In genomic region chr6:42173101-42173500, GRCh38 we compare ENCODE assay signal across 18 cellular contexts. TPM values are rescaled to one million over a fixed set of nuclear protein-coding genes. Genes with fewer than 3 reads are reported as not detected.
A peak's percentile ranks its signal among the peaks of the same experiment; 100 is the strongest.
DNase-seq lines count a peak whose midpoint lies in the region; ATAC-seq, FAIRE-seq and TF ChIP-seq lines count a peak whose summit lies in the region.
"Had no signal": no experiment of that assay in that cellular context is flagged by ENCODE, and none has a peak within 500 bp of the region (broad histone marks: within the 10 kb centered on the region; RNA-seq: fewer than 3 reads in every experiment).

GUCA1A (plus strand) TSS chr6:42173364; CDS start chr6:42173614, 250 bp downstream.

- CTCF ChIA-PET in WTC11 (lab: Charles Lee), result interaction anchor here (2.0 to 3.7 kb wide), 2 partner anchors 13 to 69 kb away, joined by 5 to 14 read pairs; no protein-coding TSS in a partner anchor
- CTCF ChIA-PET in activated CD4-positive, alpha-beta memory T cell treated with anti-CD3 and anti-CD28 coated beads, Interleukin-2, amount 10 ng/mL, durations not matched to agents 7 days and 5 days (lab: Charles Lee), result no interaction called here

- H3K4me1 ChIP-seq in H9 (ENCODE audit: insufficient read depth, low read length) (no peaks in the 10 kb centered on the region; the same call in 1 of the 2 replicates), mesenchymal stem cell (ENCODE audit: control insufficient read depth, insufficient read depth, low read depth, low read length) (no peaks in the 10 kb centered on the region)
- H3K4me1 ChIP-seq: A549 had no signal

- H3K9me3 ChIP-seq in H9 (ENCODE audit: control insufficient read depth, low read depth, low read length) (no peaks in the 10 kb centered on the region), mesenchymal stem cell (ENCODE audit: control insufficient read depth, low read length) (no peaks in the 10 kb centered on the region)
- H3K9me3 ChIP-seq: A549 had no signal

- H3K4me3 Mint-ChIP-seq in H9, result no peak within 1 kb of the TSS
- no peak within 1 kb of the TSS for H3K4me3 Mint-ChIP-seq in WTC11
- H3K4me3 Mint-ChIP-seq in glutamatergic neuron (ENCODE audit: unreplicated experiment), result no peak within 1 kb of the TSS
- no peak within 1 kb of the TSS for H3K4me3 Mint-ChIP-seq in activated CD4-positive, alpha-beta memory T cell treated with anti-CD3 and anti-CD28 coated beads, Interleukin-2, amount 10 ng/mL, durations not matched to agents 7 days and 5 days
- H3K4me3 Mint-ChIP-seq: CD14-positive monocyte; CD8-positive, alpha-beta T cell; GM23338 had no signal

- no CpG with 5 or more reads among the region's 2 CpGs for WGBS in H9 (ENCODE audit: extremely low coverage, insufficient read length, low lambda C conversion rate)
- WGBS in mesenchymal stem cell, result 83% methylated on average over 2 of the region's 2 CpGs

- H3K27me3 Mint-ChIP-seq in H9 (ENCODE audit: low read depth), result peaks cover 6% of the 10 kb centered on the region
- H3K27me3 Mint-ChIP-seq in WTC11 (ENCODE audit: low read depth), result peaks cover 10% of the 10 kb centered on the region
- H3K27me3 Mint-ChIP-seq in glutamatergic neuron (ENCODE audit: unreplicated experiment), result peaks cover 5% of the 10 kb centered on the region
- H3K27me3 Mint-ChIP-seq in activated CD4-positive, alpha-beta memory T cell treated with anti-CD3 and anti-CD28 coated beads, Interleukin-2, amount 10 ng/mL, durations not matched to agents 7 days and 5 days, result peaks cover 2% of the 10 kb centered on the region

- H3T11ph ChIP-seq in H9 (ENCODE audit: low read length), result no peak within 1 kb of the TSS

- POLR2A ChIA-PET in WTC11 (lab: Charles Lee), result no interaction called here
- POLR2A ChIA-PET in activated CD4-positive, alpha-beta memory T cell treated with anti-CD3 and anti-CD28 coated beads, Interleukin-2, amount 10 ng/mL, durations not matched to agents 7 days and 5 days (lab: Charles Lee), result no interaction called here

- H4K20me1 ChIP-seq in H9 (ENCODE audit: control insufficient read depth, insufficient read depth, insufficient read length), result no peaks in the 10 kb centered on the region

- H2BK5ac ChIP-seq in H9 (ENCODE audit: insufficient read length, low read length) (no peak within 1 kb of the TSS), mesenchymal stem cell (ENCODE audit: low read depth, low read length, poor library complexity, severe bottlenecking) (no peak within 1 kb of the TSS)

- no peak within 1 kb of the TSS for H3K14ac ChIP-seq in H9 (ENCODE audit: insufficient read depth, low read length)
- H3K14ac ChIP-seq in mesenchymal stem cell (ENCODE audit: low read length in 2 of 2), result no peak within 1 kb of the TSS

- no peak within 1 kb of the TSS for H3K4ac ChIP-seq in H9 (ENCODE audit: low read depth, low read length)
- H3K4ac ChIP-seq in mesenchymal stem cell (ENCODE audit: low read depth in 1 of 2, low read length in 2 of 2), result no peak within 1 kb of the TSS

- no peak within 1 kb of the TSS for H2BK20ac ChIP-seq in H9 (ENCODE audit: low read depth, low read length, poor library complexity, severe bottlenecking)

- H3K27me3 ChIP-seq in H9 (ENCODE audit: insufficient read depth, low read length) (no peaks in the 10 kb centered on the region), mesenchymal stem cell (ENCODE audit: control insufficient read depth in 1 of 2, insufficient read depth in 1 of 2, low read length in 2 of 2) (peaks cover 0 to under 1% of the 10 kb centered on the region in 2 experiments)

- H2BK12ac ChIP-seq in H9 (ENCODE audit: insufficient read length, low read depth, low read length) (no peak within 1 kb of the TSS), mesenchymal stem cell (ENCODE audit: low read length in 2 of 2) (no peak within 1 kb of the TSS)

- H3K79me1 ChIP-seq in H9 (ENCODE audit: insufficient read depth, low read depth, low read length, poor library complexity, severe bottlenecking) (no peaks in the 10 kb centered on the region), mesenchymal stem cell (replicated peaks; ENCODE audit: low read length, poor library complexity, severe bottlenecking) (no peaks in the 10 kb centered on the region)

- H3K18ac ChIP-seq in H9 (ENCODE audit: insufficient read length, low read depth, low read length) (no peak within 1 kb of the TSS), mesenchymal stem cell (ENCODE audit: low read depth in 1 of 2, low read length in 2 of 2) (no peak within 1 kb of the TSS)

- H3K9ac ChIP-seq in H9 (ENCODE audit: extremely low read depth, insufficient read length, low read length) (no peak within 1 kb of the TSS), mesenchymal stem cell (ENCODE audit: low read length) (no peak within 1 kb of the TSS)

- no peaks in the 10 kb centered on the region; a peak in 1 of 7 replicates for H3K36me3 Mint-ChIP-seq in H9 (ENCODE audit: insufficient read depth in 1 of 3, low read depth in 3 of 3)
- no peaks in the 10 kb centered on the region for H3K36me3 Mint-ChIP-seq in WTC11
- H3K36me3 Mint-ChIP-seq in glutamatergic neuron (ENCODE audit: unreplicated experiment), result no peaks in the 10 kb centered on the region
- no peaks in the 10 kb centered on the region for H3K36me3 Mint-ChIP-seq in activated CD4-positive, alpha-beta memory T cell treated with anti-CD3 and anti-CD28 coated beads, Interleukin-2, amount 10 ng/mL, durations not matched to agents 7 days and 5 days (ENCODE audit: low read depth)
- H3K36me3 Mint-ChIP-seq: CD14-positive monocyte; CD8-positive, alpha-beta T cell had no signal

- H3K27ac Mint-ChIP-seq in H9 (peak within 1 kb of the TSS in 1 of 3 experiments; percentile 87; a peak in 2 of 7 replicates), WTC11 (no peak within 1 kb of the TSS), glutamatergic neuron (ENCODE audit: unreplicated experiment) (peak within 1 kb of the TSS; percentile 38)
- no peak within 1 kb of the TSS for H3K27ac Mint-ChIP-seq in activated CD4-positive, alpha-beta memory T cell treated with anti-CD3 and anti-CD28 coated beads, Interleukin-2, amount 10 ng/mL, durations not matched to agents 7 days and 5 days
- H3K27ac Mint-ChIP-seq: CD8-positive, alpha-beta T cell; GM23338 had no signal

- H2BK15ac ChIP-seq in H9 (ENCODE audit: low read depth, low read length) (no peak within 1 kb of the TSS), mesenchymal stem cell (ENCODE audit: low read depth, poor library complexity, severe bottlenecking) (no peak within 1 kb of the TSS)

- H3K4me2 ChIP-seq in H9 (ENCODE audit: insufficient read depth, insufficient read length, low read length) (no peak within 1 kb of the TSS), mesenchymal stem cell (ENCODE audit: low read length, poor library complexity, severe bottlenecking) (no peak within 1 kb of the TSS)
- H3K4me2 ChIP-seq: A549, GM23338 had no signal

- H3K79me2 ChIP-seq in H9 (ENCODE audit: insufficient read depth, low read length), result no peaks in the 10 kb centered on the region

- H4K8ac ChIP-seq in H9 (replicated peaks; ENCODE audit: insufficient read length, low read depth, low read length) (no peak within 1 kb of the TSS), mesenchymal stem cell (ENCODE audit: low read length) (no peak within 1 kb of the TSS)

- H4K5ac ChIP-seq in H9 (ENCODE audit: insufficient read length, low read depth, low read length), result no peak within 1 kb of the TSS

- no peak within 1 kb of the TSS for H3K23ac ChIP-seq in H9 (ENCODE audit: insufficient read length, low read depth, low read length)
- no peak within 1 kb of the TSS for H3K23ac ChIP-seq in mesenchymal stem cell (ENCODE audit: low read length in 2 of 2)

- H3K4me1 Mint-ChIP-seq in H9 (peaks cover 36 to 48% of the 10 kb centered on the region in 2 experiments), WTC11 (peaks cover 24% of the 10 kb centered on the region), glutamatergic neuron (ENCODE audit: low read depth, unreplicated experiment) (peaks cover 5% of the 10 kb centered on the region)
- no peaks in the 10 kb centered on the region for H3K4me1 Mint-ChIP-seq in activated CD4-positive, alpha-beta memory T cell treated with anti-CD3 and anti-CD28 coated beads, Interleukin-2, amount 10 ng/mL, durations not matched to agents 7 days and 5 days

- peaks cover 6% of the 10 kb centered on the region for H3K23me2 ChIP-seq in H9 (ENCODE audit: insufficient read length, low read depth, low read length, poor library complexity, severe bottlenecking)

- H3K36me3 ChIP-seq in mesenchymal stem cell (ENCODE audit: control insufficient read depth in 1 of 2, insufficient read depth in 2 of 2, low read depth in 1 of 2, low read length in 2 of 2), result no peaks in the 10 kb centered on the region

- no peak within 1 kb of the TSS for H3K27ac ChIP-seq in H9 (ENCODE audit: insufficient read length, low read depth, low read length)
- no peak within 1 kb of the TSS for H3K27ac ChIP-seq in mesenchymal stem cell (ENCODE audit: low read length, poor library complexity, severe bottlenecking)
- H3K27ac ChIP-seq: A549 had no signal

- TF ChIP-seq CTCF in D721Med (IDR thresholded peaks at IDR 0.05; ENCODE audit: insufficient read depth, missing control alignments), result no peak
- TF ChIP-seq CTCF in H9 (conservative IDR thresholded peaks at IDR 0.05), result no peak
- TF ChIP-seq CTCF in WTC11 (IDR thresholded peaks at IDR 0.05), result no peak
- no peak for TF ChIP-seq CTCF in glutamatergic neuron (IDR thresholded peaks at IDR 0.05; ENCODE audit: partially characterized antibody, unreplicated experiment)

- ATAC-seq in WTC11 (no peak), GM19397 (IDR thresholded peaks at IDR 0.05; ENCODE audit: unreplicated experiment) (no peak)
- ATAC-seq: A549; CD8-positive, alpha-beta T cell; GM23338; HCT116; HepG2 had no signal

- no peak within 1 kb of the TSS for H4K91ac ChIP-seq in H9 (ENCODE audit: insufficient read length, low read depth, low read length)
- no peak within 1 kb of the TSS for H4K91ac ChIP-seq in mesenchymal stem cell (ENCODE audit: low read length)

- FAIRE-seq in D721Med (lab: Jason Lieb, UNC), result peak; percentile 92
- FAIRE-seq: A549, HepG2, HTR-8/SVneo had no signal

- H3K56ac ChIP-seq in H9 (ENCODE audit: insufficient read length, low read depth, low read length), result no peak within 1 kb of the TSS

- no peak within 1 kb of the TSS for H2AFZ ChIP-seq in H9 (ENCODE audit: low read length)
- H2AFZ ChIP-seq in mesenchymal stem cell (ENCODE audit: low read depth, low read length), result no peak within 1 kb of the TSS

- H3K4me3 ChIP-seq in mesenchymal stem cell (ENCODE audit: insufficient read depth in 1 of 2, low read depth in 1 of 2, low read length in 2 of 2), result no peak within 1 kb of the TSS
- H3K4me3 ChIP-seq: A549, GM23338 had no signal

- H3K9me3 Mint-ChIP-seq in H9, result no peaks in the 10 kb centered on the region; a peak in 2 of 5 replicates
- peaks cover 4% of the 10 kb centered on the region for H3K9me3 Mint-ChIP-seq in WTC11
- peaks cover 4% of the 10 kb centered on the region for H3K9me3 Mint-ChIP-seq in glutamatergic neuron (ENCODE audit: unreplicated experiment)
- H3K9me3 Mint-ChIP-seq in activated CD4-positive, alpha-beta memory T cell treated with anti-CD3 and anti-CD28 coated beads, Interleukin-2, amount 10 ng/mL, durations not matched to agents 7 days and 5 days, result no peaks in the 10 kb centered on the region
- H3K9me3 Mint-ChIP-seq: CD8-positive, alpha-beta T cell; GM23338 had no signal

- DNase-seq in D721Med (ENCODE audit: insufficient read length, low spot score), result peak; percentile 70
- no peak for DNase-seq in H9
- no peak for DNase-seq in WTC11 (ENCODE audit: low spot score)
- DNase-seq in glutamatergic neuron, result no peak
- DNase-seq in stimulated activated CD4-positive, alpha-beta T cell treated with anti-CD3 and anti-CD28 coated beads, Interleukin-2, amount 100 ng/mL, for 24 hours, result no peak
- no peak for DNase-seq in activated CD4-positive, alpha-beta memory T cell treated with anti-CD3 and anti-CD28 coated beads, Interleukin-2, amount 10 ng/mL, durations not matched to agents 7 days and 5 days
- no peak for DNase-seq in mesenchymal stem cell
- DNase-seq: CD8-positive, alpha-beta T cell; COR-L47; DMS53 had no signal

- H2AK5ac ChIP-seq in H9 (ENCODE audit: insufficient read length, low read length) (no peak within 1 kb of the TSS), mesenchymal stem cell (ENCODE audit: low read length, severe bottlenecking) (no peak within 1 kb of the TSS)

- H2BK120ac ChIP-seq in H9 (ENCODE audit: low read depth, low read length, poor library complexity, severe bottlenecking) (no peak within 1 kb of the TSS), mesenchymal stem cell (ENCODE audit: low read depth, low read length) (no peak within 1 kb of the TSS)

RNA-seq across cellular contexts. Expression of gene GUCA1A, which starts in this region (rescaled TPM):
- total RNA-seq in H9 (2021) (16.5 and 17.2 TPM in 2 replicates), WTC11 (2021) (10.9 to 12.9 TPM (median 12.5 TPM) in 3 replicates), glutamatergic neuron (ENCODE audit: unreplicated experiment) (2.2 TPM)
- total RNA-seq in activated CD4-positive, alpha-beta memory T cell treated with anti-CD3 and anti-CD28 coated beads, Interleukin-2, amount 10 ng/mL, durations not matched to agents 7 days and 5 days, result not detected
- 0.19 TPM for polyA plus RNA-seq in mesenchymal stem cell (2013, experiment 1 of 2)
- polyA plus RNA-seq in mesenchymal stem cell (2013, experiment 2 of 2), result 0.05 TPM
- total RNA-seq: CD8-positive, alpha-beta T cell; Daoy; HepG2 had no signal
- polyA plus RNA-seq: A549, CD14-positive monocyte, HepG2 had no signal
